In genomic region chr9:130407916-130408659, GRCh38 we compare ENCODE assay signal across 25 cellular contexts. TPM values are rescaled to one million over a fixed set of nuclear protein-coding genes. Genes with fewer than 3 reads are reported as not detected.
A peak's percentile ranks its signal among the peaks of the same experiment; 100 is the strongest.
DNase-seq lines count a peak whose midpoint lies in the region; ATAC-seq, FAIRE-seq and TF ChIP-seq lines count a peak whose summit lies in the region.
"Had no signal": no experiment of that assay in that cellular context is flagged by ENCODE, and none has a peak within 500 bp of the region (broad histone marks: within the 10 kb centered on the region; RNA-seq: fewer than 3 reads in every experiment).

No MANE protein-coding gene starts in this region.

- H3K27ac ChIP-seq in HCT116 (ENCODE audit: low read depth, low read length) = no peak overlapping the region
- no peak overlapping the region for H3K27ac ChIP-seq in HEK293 (ENCODE audit: extremely low read depth, low read depth, low read length)
- H3K27ac ChIP-seq in GM12878 (ENCODE audit: control insufficient read depth, insufficient read depth) = no peak overlapping the region
- H3K27ac ChIP-seq: GM23248 had no signal

- H3K4me2 ChIP-seq in HCT116 (ENCODE audit: low read length) (no peak overlapping the region), GM12878 (ENCODE audit: control insufficient read depth, insufficient read depth) (no peak overlapping the region)

- peaks cover 14% of the 10 kb centered on the region for H3K36me3 Mint-ChIP-seq in endothelial cell (ENCODE audit: low read depth, unreplicated experiment)
- H3K36me3 Mint-ChIP-seq: CD4-positive, CD25-positive, alpha-beta regulatory T cell; CD8-positive, alpha-beta memory T cell; IgD-negative memory B cell had no signal

- no peak for FAIRE-seq in GM12878 (lab: Jason Lieb, UNC)
- FAIRE-seq: A204.1, GM12891, GM18507, HTR-8/SVneo had no signal

- TF ChIP-seq POLR2A in HCT116 (IDR thresholded peaks at IDR 0.05; ENCODE audit: borderline replicate concordance, extremely low read depth, insufficient read depth, insufficient read length) = no peak
- TF ChIP-seq POLR2A in GM12878 (IDR thresholded peaks at IDR 0.05; ENCODE audit: low read depth, low read length) = no peak

- no peak for TF ChIP-seq CTCF in HCT116 (IDR thresholded peaks at IDR 0.05 in 2 of 3, conservative IDR thresholded peaks at IDR 0.05 in 1 of 3; ENCODE audit: borderline replicate concordance in 1 of 3, insufficient read depth in 1 of 3, low read depth in 2 of 3, low read length in 2 of 3)
- TF ChIP-seq CTCF in HEK293 (tag by site-specific recombination; IDR thresholded peaks at IDR 0.05) = no peak
- TF ChIP-seq CTCF in GM12878 (IDR thresholded peaks at IDR 0.05 in 2 of 3, conservative IDR thresholded peaks at IDR 0.05 in 1 of 3; ENCODE audit: control insufficient read depth in 2 of 3, extremely low read depth in 1 of 3, insufficient read depth in 1 of 3, low read depth in 3 of 3, low read length in 3 of 3) = no peak
- TF ChIP-seq CTCF in endothelial cell (IDR thresholded peaks at IDR 0.05; ENCODE audit: unreplicated experiment) = no peak

- H3K79me2 ChIP-seq in HCT116 (ENCODE audit: insufficient read depth, low read length) (no peaks in the 10 kb centered on the region), GM12878 (ENCODE audit: control insufficient read depth, insufficient read depth, low read length) (no peaks in the 10 kb centered on the region)

- SMC1A ChIA-PET in GM12878 (lab: Charles Lee; ENCODE audit: uncharacterized antibody, unreplicated experiment) = no interaction called here

- no peaks in the 10 kb centered on the region for H3K9me2 ChIP-seq in HCT116 (ENCODE audit: insufficient read depth)

- CTCF ChIA-PET in HCT116 (lab: Charles Lee) = no interaction called here
- CTCF ChIA-PET in HEK293 (lab: Yijun Ruan, JAX) = interaction anchor here (0.5 to 1.1 kb wide), 2 partner anchors 52 to 467 kb away, joined by 3 to 6 read pairs; no protein-coding TSS in a partner anchor
- CTCF ChIA-PET in GM12878 (lab: Yijun Ruan, JAX) = no interaction called here

- H4K20me1 ChIP-seq in HCT116 (ENCODE audit: insufficient read depth) = no peaks in the 10 kb centered on the region
- H4K20me1 ChIP-seq in GM12878 (ENCODE audit: control insufficient read depth, insufficient read depth) = no peaks in the 10 kb centered on the region

- TF ChIP-seq EP300 in GM12878 (IDR thresholded peaks at IDR 0.05; ENCODE audit: borderline replicate concordance in 1 of 2, control insufficient read depth in 1 of 2, low read depth in 2 of 2, low read length in 2 of 2) = no peak

- ATAC-seq in HCT116 = peak; percentile 33; the same call in 1 of the 2 replicates
- ATAC-seq in GM12878 = no peak
- ATAC-seq in GM18502 (IDR thresholded peaks at IDR 0.05; ENCODE audit: poor library complexity, unreplicated experiment) = no peak

- H3K9ac ChIP-seq in HCT116 (ENCODE audit: low read length) = no peak overlapping the region
- no peak overlapping the region for H3K9ac ChIP-seq in GM12878 (ENCODE audit: control insufficient read depth, insufficient read depth, low read length)
- H3K9ac ChIP-seq: GM23248 had no signal

- BruUV-seq in HCT116 (replicated peaks; lab: Mats Ljungman, UMichigan) = no TSS peak
- no TSS peak for BruUV-seq in GM12878 (replicated peaks; lab: Mats Ljungman, UMichigan)

- H3K4me1 Mint-ChIP-seq in endothelial cell (ENCODE audit: unreplicated experiment) = no peaks in the 10 kb centered on the region
- H3K4me1 Mint-ChIP-seq: CD4-positive, CD25-positive, alpha-beta regulatory T cell; CD8-positive, alpha-beta memory T cell; IgD-negative memory B cell had no signal

- DNase-seq in HCT116 (ENCODE audit: low read depth, low spot score) = no peak
- DNase-seq in GM12878 (ENCODE audit: low read depth, low spot score) = no peak
- no peak for DNase-seq in endothelial cell (ENCODE audit: low spot score)
- DNase-seq in stimulated activated naive CD4-positive, alpha-beta T cell treated with Interleukin-2 at 50 U/mL for 16 hours (lab: John Stamatoyannopoulos, UW) = no peak
- no peak for DNase-seq in NCI-H2196 treated with DMSO at 0.1 percent for 48 hours (lab: John Stamatoyannopoulos, UW; ENCODE audit: unreplicated experiment)
- no peak for DNase-seq in NOMO-1 (lab: John Stamatoyannopoulos, UW; ENCODE audit: unreplicated experiment in 2 of 2)
- DNase-seq: ACHN; BE2C; C1 segment of cervical spinal cord; CD4-positive, CD25-positive, alpha-beta regulatory T cell; CD8-positive, alpha-beta memory T cell; COR-L47; DMS 273 treated with DMSO at 0.1 percent for 48 hours; DMS53; DND-41; EL; GM23248; HCEC 1CT had no signal

- intact Hi-C loops in HCT116 (cut with micrococcal nuclease) = no loop called here
- intact Hi-C loops in GM12878 (cut with micrococcal nuclease; ENCODE audit: unreplicated experiment) = no loop called here

- H3K4me1 ChIP-seq in HCT116 (ENCODE audit: control insufficient read depth in 1 of 2, insufficient read depth in 2 of 2, low read length in 2 of 2) (peaks cover 8 to 10% of the 10 kb centered on the region in 2 experiments; a peak in 2 of 4 replicates), HEK293 (ENCODE audit: control insufficient read depth, insufficient read depth, low read length) (no peaks in the 10 kb centered on the region), GM12878 (ENCODE audit: control insufficient read depth, insufficient read depth, low read length) (no peaks in the 10 kb centered on the region)
- H3K4me1 ChIP-seq: BE2C had no signal

- in situ Hi-C loops in GM12878 (cut with MboI) = no loop called here

- no peak overlapping the region for H3K4me3 ChIP-seq in HCT116 (replicated peaks in 1 of 2; ENCODE audit: low read depth in 1 of 2, low read length in 2 of 2)
- H3K4me3 ChIP-seq in HEK293 (ENCODE audit: low read depth, low read length) = no peak overlapping the region
- no peak overlapping the region for H3K4me3 ChIP-seq in GM12878
- H3K4me3 ChIP-seq: GM23248 had no signal

- no peaks in the 10 kb centered on the region for H3K36me3 ChIP-seq in HCT116 (ENCODE audit: control insufficient read depth in 1 of 2, insufficient read depth in 2 of 2, low read length in 2 of 2)
- H3K36me3 ChIP-seq in HEK293 (ENCODE audit: control insufficient read depth in 2 of 2, insufficient read depth in 1 of 2, low read length in 2 of 2) = no peaks in the 10 kb centered on the region
- no peaks in the 10 kb centered on the region for H3K36me3 ChIP-seq in GM12878 (ENCODE audit: control insufficient read depth in 2 of 2, insufficient read depth in 2 of 2, low read length in 1 of 2)
- H3K36me3 ChIP-seq: BE2C had no signal

- H3K27me3 ChIP-seq in HCT116 (ENCODE audit: insufficient read depth, low read length) (no peaks in the 10 kb centered on the region), GM12878 (replicated peaks in 1 of 2; ENCODE audit: control insufficient read depth in 2 of 2, insufficient read depth in 2 of 2, low read length in 1 of 2) (no peaks in the 10 kb centered on the region; a peak in 1 of 4 replicates)
- H3K27me3 ChIP-seq: BE2C had no signal

- 52% methylated on average over 9 of the region's 9 CpGs for WGBS in GM12878 (ENCODE audit: insufficient coverage, insufficient replicate concordance, low lambda C conversion rate, missing lambda C conversion rate)

- H2AFZ ChIP-seq in HCT116 (ENCODE audit: low read depth, low read length, poor library complexity, severe bottlenecking) = no peak overlapping the region
- H2AFZ ChIP-seq in GM12878 (ENCODE audit: control insufficient read depth, low read depth, low read length) = no peak overlapping the region
- H2AFZ ChIP-seq: GM23248 had no signal

- TF ChIP-seq RAD21 in HCT116 (IDR thresholded peaks at IDR 0.05; ENCODE audit: low read depth) = no peak
- TF ChIP-seq RAD21 in GM12878 (IDR thresholded peaks at IDR 0.05; ENCODE audit: insufficient read depth, low read depth, low read length) = no peak

- no peak overlapping the region for H3K27ac Mint-ChIP-seq in endothelial cell (ENCODE audit: unreplicated experiment)
- H3K27ac Mint-ChIP-seq: CD4-positive, CD25-positive, alpha-beta regulatory T cell; IgD-negative memory B cell had no signal

- H3K27me3 Mint-ChIP-seq in endothelial cell (ENCODE audit: unreplicated experiment) = peaks cover 5% of the 10 kb centered on the region
- H3K27me3 Mint-ChIP-seq: CD4-positive, CD25-positive, alpha-beta regulatory T cell had no signal

- peak overlapping the region; percentile 42 for H3K4me3 Mint-ChIP-seq in endothelial cell (ENCODE audit: unreplicated experiment)
- H3K4me3 Mint-ChIP-seq: CD4-positive, CD25-positive, alpha-beta regulatory T cell; CD8-positive, alpha-beta memory T cell; IgD-negative memory B cell had no signal

- H3K9me3 ChIP-seq in HCT116 (ENCODE audit: control insufficient read depth in 1 of 2, insufficient read depth in 1 of 2, low read depth in 1 of 2, low read length in 2 of 2) (no peaks in the 10 kb centered on the region), HEK293 (ENCODE audit: control insufficient read depth, insufficient read depth, low read depth, low read length) (no peaks in the 10 kb centered on the region), GM12878 (replicated peaks; ENCODE audit: control insufficient read depth, insufficient read depth, low read length) (no peaks in the 10 kb centered on the region)
- H3K9me3 ChIP-seq: BE2C had no signal

- RAD21 ChIA-PET in HCT116 (lab: Charles Lee; ENCODE audit: low non-redundant PET in 1 of 2, low total read pairs in 2 of 2, uncharacterized antibody in 2 of 2, unreplicated experiment in 2 of 2) = no interaction called here
- RAD21 ChIA-PET in GM12878 (lab: Charles Lee; ENCODE audit: unreplicated experiment) = no interaction called here

- no peaks in the 10 kb centered on the region for H3K9me3 Mint-ChIP-seq in endothelial cell (ENCODE audit: unreplicated experiment)
- H3K9me3 Mint-ChIP-seq: CD4-positive, CD25-positive, alpha-beta regulatory T cell; CD8-positive, alpha-beta memory T cell had no signal

- POLR2A ChIA-PET in HCT116 (lab: Charles Lee) (no interaction called here), HEK293 (lab: Yijun Ruan, JAX) (no interaction called here), GM12878 (lab: Charles Lee) (no interaction called here)

RNA-seq across cellular contexts. Expression of gene ASS1, which starts 36.7 kb away (rescaled TPM):
- total RNA-seq in HCT116 (2021; ENCODE audit: unreplicated experiment) = 92.6 TPM
- 159 and 175 TPM in 2 replicates for polyA plus RNA-seq in HCT116 (2012)
- not detected in 2 replicates for total RNA-seq in GM12878 (2013; cell fraction: nucleolus; rRNA removed)
- 0.16 and 0.23 TPM in 2 replicates for total RNA-seq in GM12878 (2014; rRNA removed)
- 0.27 TPM in 1 of 2 replicates, not detected in the other for total RNA-seq in GM12878 (2014; rRNA removed; fragmentation: Illumina TruSeq; extraction: Trizol)
- 0.28 and 0.58 TPM in 2 replicates for total RNA-seq in GM12878 (2021)
- 0.52 TPM for polyA plus RNA-seq in GM12878 (2011; ENCODE audit: low read depth)
- polyA plus RNA-seq in GM12878 (2011; rRNA removed) = 4.2 and 6.1 TPM in 2 replicates
- 5.2 and 6.1 TPM in 2 replicates for polyA plus RNA-seq in GM12878 (2011; cell fraction: cytosol; rRNA removed)
- 2.2 and 3.8 TPM in 2 replicates for polyA plus RNA-seq in GM12878 (2011; cell fraction: nucleus; rRNA removed)
- polyA plus RNA-seq in GM12878 (2012) = 0.89 and 2.0 TPM in 2 replicates
- 0.10 TPM in 1 of 2 replicates, not detected in the other for polyA plus RNA-seq in GM12878 (2014; fragmentation: Illumina TruSeq; extraction: Trizol)
- polyA plus RNA-seq in GM12878 (2014; fragmentation: Nextera tagmentation; extraction: Ambion mirVana) = not detected
- 0.28 TPM in 1 of 2 replicates, not detected in the other for polyA plus RNA-seq in GM12878 (2014; rRNA removed)
- polyA plus RNA-seq in GM12878 (2016; fragmentation: Nextera tagmentation; extraction: Ambion mirVana) = under 1 TPM in 1 of 2 experiments, not detected in 1; 0.31 TPM
- polyA minus RNA-seq in GM12878 (2011; rRNA and poly(A)+ RNA removed) = 3.3 and 4.1 TPM in 2 replicates
- polyA minus RNA-seq in GM12878 (2011; cell fraction: cytosol; rRNA and poly(A)+ RNA removed) = 18.6 and 21.8 TPM in 2 replicates
- 2.5 and 7.8 TPM in 2 replicates for polyA minus RNA-seq in GM12878 (2011; cell fraction: nucleus; rRNA and poly(A)+ RNA removed)
- 3.1 TPM for total RNA-seq in endothelial cell (ENCODE audit: unreplicated experiment)
- total RNA-seq: CD4-positive, CD25-positive, alpha-beta regulatory T cell had no signal
- polyA plus RNA-seq: CD4-positive, CD25-positive, alpha-beta regulatory T cell; CD8-positive, alpha-beta memory T cell; IgD-negative memory B cell had no signal

Comparison
In these comparisons a context has a peak if more than half of its experiments do, and no peak if none do; other contexts are left out.
1. RNA of gene ASS1, which starts 36.7 kb away (total RNA-seq): 92.6 TPM in HCT116 (single experiment); 3.1 TPM in endothelial cell (single experiment) and 0.16 to 0.58 TPM in GM12878; every median in the first group is over 10 times any median in the second.